9 cellular contexts compared by ENCODE assay signal in genomic region chr17:57004944-57005579, GRCh38. TPM values are rescaled to one million over a fixed set of nuclear protein-coding genes. Genes with fewer than 3 reads are reported as not detected.
DNase-seq lines count a peak whose midpoint lies in the region; ATAC-seq and TF ChIP-seq lines count a peak whose summit lies in the region.
"Had no signal": no experiment of that assay in that cellular context is flagged by ENCODE, and none has a peak within 500 bp of the region (broad histone marks: within the 10 kb centered on the region; RNA-seq: fewer than 3 reads in every experiment).

No MANE protein-coding gene starts in this region.

- no peaks in the 10 kb centered on the region for H3K79me2 ChIP-seq in mesendoderm (ENCODE audit: control insufficient read depth, insufficient read depth, low read length)

- H3K27me3 ChIP-seq in mesendoderm (ENCODE audit: insufficient read depth, low read length, poor library complexity) (no peaks in the 10 kb centered on the region), tibial nerve (no peaks in the 10 kb centered on the region)

- H2BK15ac ChIP-seq in mesendoderm (replicated peaks; ENCODE audit: low read depth) = no peak overlapping the region

- H3K23ac ChIP-seq in mesendoderm (ENCODE audit: low read length) = no peak overlapping the region

- no peak for TF ChIP-seq CTCF in activated B cell treated with CpG ODN at 0.5 μM for 24 hours (IDR thresholded peaks at IDR 0.05)
- no peak for TF ChIP-seq CTCF in tibial nerve (IDR thresholded peaks at IDR 0.05)

- ATAC-seq in GM18498 (IDR thresholded peaks at IDR 0.05; ENCODE audit: unreplicated experiment) (peak; percentile 78), GM21526 (IDR thresholded peaks at IDR 0.05; ENCODE audit: low FRiP score, unreplicated experiment) (peak; percentile 81), HG03571 (IDR thresholded peaks at IDR 0.05; ENCODE audit: unreplicated experiment) (peak; percentile 73), activated B cell treated with CpG ODN at 0.5 μM for 24 hours (ENCODE audit: low read depth) (peak; percentile 74)

- H2BK5ac ChIP-seq in mesendoderm (ENCODE audit: low read length) = no peak overlapping the region

- intact Hi-C loops in activated B cell treated with CpG ODN at 0.5 μM for 24 hours (cut with micrococcal nuclease) = loop anchor here (2.0 to 10.0 kb wide), 2 partner anchors 80 to 110 kb away; partner anchors contain the start of gene AKAP1

- no peak overlapping the region for H3K18ac ChIP-seq in mesendoderm (ENCODE audit: low read length)

- no peak overlapping the region for H2AK5ac ChIP-seq in mesendoderm (ENCODE audit: low read length)

- H3K9me3 ChIP-seq in tibial nerve = no peaks in the 10 kb centered on the region

- H3K36me3 ChIP-seq in mesendoderm (ENCODE audit: control insufficient read depth, insufficient read depth, low read length) = peaks cover 2% of the 10 kb centered on the region
- H3K36me3 ChIP-seq in tibial nerve = peaks cover 3 to 72% (median 12%) of the 10 kb centered on the region in 3 donors

- peaks cover 41% of the 10 kb centered on the region for H3K36me3 Mint-ChIP-seq in activated B cell treated with CpG ODN at 0.5 μM for 24 hours (ENCODE audit: low read depth)

- CTCF ChIA-PET in activated B cell treated with CpG ODN at 0.5 μM for 24 hours (lab: Charles Lee) = no interaction called here

- H3K4me3 Mint-ChIP-seq in activated B cell treated with CpG ODN at 0.5 μM for 24 hours = peak overlapping the region; percentile 70
- H3K4me3 Mint-ChIP-seq: T-cell had no signal

- H3K4me3 ChIP-seq in mesendoderm (ENCODE audit: low read length) (no peak overlapping the region), tibial nerve (no peak overlapping the region)

- H4K8ac ChIP-seq in mesendoderm (ENCODE audit: low read depth, low read length) = no peak overlapping the region

- no peak overlapping the region for H2BK120ac ChIP-seq in mesendoderm (ENCODE audit: low read depth, low read length)

- DNase-seq in activated B cell treated with CpG ODN at 0.5 μM for 24 hours (no peak), mesendoderm (peak; percentile 44), T-helper 1 cell (no peak), tibial nerve (ENCODE audit: low spot score in 2 of 2) (no peak), NCI-H526 treated with DMSO at 0.1 percent for 48 hours (lab: John Stamatoyannopoulos, UW) (no peak)
- DNase-seq: T-cell had no signal

- H3K4ac ChIP-seq in mesendoderm (ENCODE audit: low read depth, low read length) = no peak overlapping the region

- H3K4me2 ChIP-seq in mesendoderm (ENCODE audit: low read length) = no peak overlapping the region

- H3K79me1 ChIP-seq in mesendoderm (ENCODE audit: low read length) = no peaks in the 10 kb centered on the region

- H4K5ac ChIP-seq in mesendoderm (ENCODE audit: low read length) = no peak overlapping the region

- H3K9ac ChIP-seq in mesendoderm (ENCODE audit: low read length) = no peak overlapping the region

- H3K27ac Mint-ChIP-seq in activated B cell treated with CpG ODN at 0.5 μM for 24 hours = peak overlapping the region; percentile 91
- H3K27ac Mint-ChIP-seq: T-cell had no signal

- no peak overlapping the region for H3K56ac ChIP-seq in mesendoderm (ENCODE audit: low read length)

- WGBS in mesendoderm (ENCODE audit: extremely low coverage, insufficient coverage, low lambda C conversion rate) = no CpG with 5 or more reads among the region's 8 CpGs
- WGBS in tibial nerve, 2 donors = 69 to 76% methylated on average over 8 of the region's 8 CpGs

- H3K4me1 ChIP-seq in mesendoderm (ENCODE audit: control insufficient read depth, low read depth, low read length) = no peaks in the 10 kb centered on the region
- no peaks in the 10 kb centered on the region for H3K4me1 ChIP-seq in tibial nerve

- no peak for TF ChIP-seq EP300 in tibial nerve (IDR thresholded peaks at IDR 0.05)

- POLR2A ChIA-PET in activated B cell treated with CpG ODN at 0.5 μM for 24 hours (lab: Charles Lee) = interaction anchor here (0.8 kb wide), 1 partner anchor 27 kb away, joined by 4 read pairs; no protein-coding TSS in a partner anchor

- no peaks in the 10 kb centered on the region for H3K9me3 Mint-ChIP-seq in activated B cell treated with CpG ODN at 0.5 μM for 24 hours
- H3K9me3 Mint-ChIP-seq: T-cell had no signal

- no peak for TF ChIP-seq POLR2A in tibial nerve (IDR thresholded peaks at IDR 0.05)

- no peak overlapping the region for H3K27ac ChIP-seq in mesendoderm (ENCODE audit: low read depth, low read length)
- H3K27ac ChIP-seq in tibial nerve = no peak overlapping the region

- peaks cover 65% of the 10 kb centered on the region for H3K4me1 Mint-ChIP-seq in activated B cell treated with CpG ODN at 0.5 μM for 24 hours

- no peaks in the 10 kb centered on the region for H3K27me3 Mint-ChIP-seq in activated B cell treated with CpG ODN at 0.5 μM for 24 hours

RNA-seq across cellular contexts. Expression of gene SCPEP1, which starts 27.1 kb away (rescaled TPM):
- total RNA-seq in activated B cell treated with CpG ODN at 0.5 μM for 24 hours (32.0 and 35.2 TPM in 2 replicates), tibial nerve (10 to 100 TPM; 50.5 to 70.6 (median 57.2) TPM)
- polyA plus RNA-seq in mesendoderm (2013, experiment 1 of 2) = 18.8 TPM
- 18.8 TPM for polyA plus RNA-seq in mesendoderm (2013, experiment 2 of 2)

RNA-seq across cellular contexts. Expression of gene COIL, which starts 44.2 kb away (rescaled TPM):
- total RNA-seq in activated B cell treated with CpG ODN at 0.5 μM for 24 hours (21.6 and 21.9 TPM in 2 replicates), tibial nerve (10 to 100 TPM in 1 of 4 donors, 1 to 10 TPM in 3; 9.2 to 13.1 (median 9.7) TPM)
- 23.6 TPM for polyA plus RNA-seq in mesendoderm (2013, experiment 1 of 2)
- polyA plus RNA-seq in mesendoderm (2013, experiment 2 of 2) = 23.2 TPM
